ENCODE assay signal across 8 cellular contexts in the genomic region with DNA sequence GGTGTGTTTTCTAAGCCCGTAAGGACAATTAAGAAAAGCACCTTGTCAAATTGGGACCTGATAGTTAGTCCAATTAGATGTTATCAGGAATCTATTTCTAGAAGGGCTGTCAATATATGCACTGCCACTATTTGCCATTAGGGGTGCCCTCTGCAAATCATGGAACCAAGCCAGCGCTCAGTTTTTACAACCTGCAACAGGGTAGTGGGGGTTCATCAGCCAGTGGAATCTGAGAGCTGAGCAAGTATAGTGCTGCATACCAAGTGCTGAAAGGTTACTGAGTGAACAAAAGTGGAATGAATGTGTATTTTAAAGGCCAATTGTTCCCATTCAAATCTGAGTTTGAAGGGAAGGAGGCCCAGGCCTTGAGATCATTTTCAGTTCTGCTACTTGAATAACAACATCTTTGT. TPM values are rescaled to one million over a fixed set of nuclear protein-coding genes. Genes with fewer than 3 reads are reported as not detected.
DNase-seq lines count a peak whose midpoint lies in the region; FAIRE-seq and TF ChIP-seq lines count a peak whose summit lies in the region.

No MANE protein-coding gene starts in this region.

- H3K4me3 Mint-ChIP-seq in endodermal cell (no peak overlapping the region), nephron progenitor cell (no peak overlapping the region)

- H3K36me3 ChIP-seq in BJ (ENCODE audit: control insufficient read depth, insufficient read depth, low read length) (no peaks in the 10 kb centered on the region), endodermal cell (ENCODE audit: control insufficient read depth, insufficient read depth, low read length) (peaks cover 13% of the 10 kb centered on the region)

- TF ChIP-seq CTCF in BJ (IDR thresholded peaks at IDR 0.05; ENCODE audit: insufficient read depth, low read depth, low read length) = peak; percentile 76
- peak; percentile 75 for TF ChIP-seq CTCF in endodermal cell (conservative IDR thresholded peaks at IDR 0.05)
- TF ChIP-seq CTCF in nephron progenitor cell (IDR thresholded peaks at IDR 0.05) = peak; percentile 58

- FAIRE-seq in GM19239 (lab: Jason Lieb, UNC) = peak; percentile 91

- no peaks in the 10 kb centered on the region for H3K27me3 ChIP-seq in BJ (ENCODE audit: control insufficient read depth, insufficient read depth, low read length)
- no peaks in the 10 kb centered on the region for H3K27me3 ChIP-seq in endodermal cell (ENCODE audit: control insufficient read depth, insufficient read depth, low read length, poor library complexity, severe bottlenecking)

- H3K27ac Mint-ChIP-seq in endodermal cell (peak overlapping the region; percentile 48), nephron progenitor cell (no peak overlapping the region)

- H3K9me3 Mint-ChIP-seq in endodermal cell (no peaks in the 10 kb centered on the region), nephron progenitor cell (no peaks in the 10 kb centered on the region)

- H3K36me3 Mint-ChIP-seq in endodermal cell (ENCODE audit: low read depth) = peaks cover 15% of the 10 kb centered on the region
- peaks cover 13% of the 10 kb centered on the region for H3K36me3 Mint-ChIP-seq in nephron progenitor cell (ENCODE audit: low read depth)

- DNase-seq in BJ (ENCODE audit: low read depth) = no peak
- peak; percentile 31 for DNase-seq in GM19239 (ENCODE audit: insufficient read length, low spot score)
- peak; percentile 5 for DNase-seq in NCI-H128 (lab: John Stamatoyannopoulos, UW; ENCODE audit: unreplicated experiment)
- peak; percentile 25 for DNase-seq in activated CD4-positive, alpha-beta T cell treated with anti-CD3 and anti-CD28 coated beads, Interleukin-2, amount 50 U/mL, for 1 hour
- DNase-seq in endodermal cell = peak; percentile 86
- DNase-seq in nephron progenitor cell = peak; percentile 51
- no peak for DNase-seq in cerebellar nuclear complex (lab: John Stamatoyannopoulos, UW)
- DNase-seq in DMS153 treated with DMSO at 0.1 percent for 48 hours (lab: John Stamatoyannopoulos, UW; ENCODE audit: unreplicated experiment) = no peak

- 67 to 71% methylated on average over 2 of the region's 2 CpGs for WGBS in endodermal cell (ENCODE audit: insufficient coverage in 1 of 2, insufficient read length in 1 of 2), 2 experiments

- H3K9me3 ChIP-seq in endodermal cell (ENCODE audit: control insufficient read depth, low read length) = no peaks in the 10 kb centered on the region

- CTCF ChIA-PET in BJ (lab: Yijun Ruan, JAX) = interaction anchor here (1.0 to 2.6 kb wide), 5 partner anchors 13 to 100 kb away, joined by 3 to 8 read pairs (median 4); no protein-coding TSS in a partner anchor

- no peak overlapping the region for H3K9ac ChIP-seq in endodermal cell (ENCODE audit: extremely low read depth, low read length, poor library complexity, severe bottlenecking)

- H3K27me3 Mint-ChIP-seq in endodermal cell (ENCODE audit: insufficient read depth) (no peaks in the 10 kb centered on the region), nephron progenitor cell (ENCODE audit: low read depth, poor library complexity) (no peaks in the 10 kb centered on the region)

- H3K4me1 Mint-ChIP-seq in endodermal cell = peaks cover 7% of the 10 kb centered on the region
- peaks cover 5% of the 10 kb centered on the region for H3K4me1 Mint-ChIP-seq in nephron progenitor cell

- no peaks in the 10 kb centered on the region for H3K4me1 ChIP-seq in endodermal cell (ENCODE audit: control insufficient read depth, insufficient read depth, low read length)

- H3K4me3 ChIP-seq in BJ (ENCODE audit: low read depth, low read length) (no peak overlapping the region), endodermal cell (ENCODE audit: low read length) (no peak overlapping the region)

- peak overlapping the region; percentile 96 for H3K27ac ChIP-seq in endodermal cell (ENCODE audit: low read depth, low read length)

- POLR2A ChIA-PET in BJ (lab: Charles Lee) = no interaction called here

RNA-seq across cellular contexts. Expression of gene PRR11, which starts 10.4 kb away (rescaled TPM):
- 24.7 and 27.2 TPM in 2 replicates for polyA plus RNA-seq in BJ (2011; rRNA removed)
- 11.0 and 15.2 TPM in 2 replicates for polyA minus RNA-seq in BJ (2011; rRNA and poly(A)+ RNA removed)
- total RNA-seq in endodermal cell = 10 to 100 TPM; 52.5 to 58.5 TPM
- 78.6 TPM for polyA plus RNA-seq in endodermal cell (2013, experiment 1 of 2)
- 79.7 TPM for polyA plus RNA-seq in endodermal cell (2013, experiment 2 of 2)

RNA-seq across cellular contexts. Expression of gene SKA2, which starts 11.0 kb away (rescaled TPM):
- 9.7 and 29.3 TPM in 2 replicates for polyA plus RNA-seq in BJ (2011; rRNA removed)
- polyA minus RNA-seq in BJ (2011; rRNA and poly(A)+ RNA removed) = 9.3 and 9.9 TPM in 2 replicates
- total RNA-seq in endodermal cell = 10 to 100 TPM; 62.4 to 67.3 TPM
- 139 TPM for polyA plus RNA-seq in endodermal cell (2013, experiment 1 of 2)
- polyA plus RNA-seq in endodermal cell (2013, experiment 2 of 2) = 136 TPM

RNA-seq across cellular contexts. Expression of gene SMG8, which starts 43.9 kb away (rescaled TPM):
- polyA plus RNA-seq in BJ (2011; rRNA removed) = 15.4 and 18.0 TPM in 2 replicates
- 7.0 and 12.5 TPM in 2 replicates for polyA minus RNA-seq in BJ (2011; rRNA and poly(A)+ RNA removed)
- 10 to 100 TPM; 22.5 to 24.0 TPM for total RNA-seq in endodermal cell
- 21.1 TPM for polyA plus RNA-seq in endodermal cell (2013, experiment 1 of 2)
- polyA plus RNA-seq in endodermal cell (2013, experiment 2 of 2) = 19.5 TPM

RNA-seq across cellular contexts. Expression of gene GDPD1, which starts 54.4 kb away (rescaled TPM):
- polyA plus RNA-seq in BJ (2011; rRNA removed) = 0.86 and 1.0 TPM in 2 replicates
- 0.36 and 0.76 TPM in 2 replicates for polyA minus RNA-seq in BJ (2011; rRNA and poly(A)+ RNA removed)
- total RNA-seq in endodermal cell = 10 to 100 TPM; 23.2 to 42.1 TPM
- 13.6 TPM for polyA plus RNA-seq in endodermal cell (2013, experiment 1 of 2)
- 12.4 TPM for polyA plus RNA-seq in endodermal cell (2013, experiment 2 of 2)

RNA-seq across cellular contexts. Expression of gene TRIM37, which starts 59.3 kb away (rescaled TPM):
- 20.6 and 20.9 TPM in 2 replicates for polyA plus RNA-seq in BJ (2011; rRNA removed)
- polyA minus RNA-seq in BJ (2011; rRNA and poly(A)+ RNA removed) = 24.0 and 26.9 TPM in 2 replicates
- 10 to 100 TPM; 43.6 to 64.6 TPM for total RNA-seq in endodermal cell
- 36.6 TPM for polyA plus RNA-seq in endodermal cell (2013, experiment 1 of 2)
- 35.2 TPM for polyA plus RNA-seq in endodermal cell (2013, experiment 2 of 2)

Comparison
In these comparisons a context has a peak if more than half of its experiments do, and no peak if none do; other contexts are left out.
1. DNase-seq: peak in GM19239 (single experiment), NCI-H128 (single experiment), activated CD4-positive, alpha-beta T cell treated with anti-CD3 and anti-CD28 coated beads, Interleukin-2, amount 50 U/mL, for 1 hour (single experiment), endodermal cell (single experiment) and nephron progenitor cell (single experiment); none in BJ (single experiment), cerebellar nuclear complex (0 of 2) and DMS153 treated with DMSO at 0.1 percent for 48 hours (single experiment).
2. Peak in every context shown above with its lines, with median percentiles within 50 percentile points of each other: CTCF ChIP-seq.